ENCODE assay signal across 8 cellular contexts in the genomic region with DNA sequence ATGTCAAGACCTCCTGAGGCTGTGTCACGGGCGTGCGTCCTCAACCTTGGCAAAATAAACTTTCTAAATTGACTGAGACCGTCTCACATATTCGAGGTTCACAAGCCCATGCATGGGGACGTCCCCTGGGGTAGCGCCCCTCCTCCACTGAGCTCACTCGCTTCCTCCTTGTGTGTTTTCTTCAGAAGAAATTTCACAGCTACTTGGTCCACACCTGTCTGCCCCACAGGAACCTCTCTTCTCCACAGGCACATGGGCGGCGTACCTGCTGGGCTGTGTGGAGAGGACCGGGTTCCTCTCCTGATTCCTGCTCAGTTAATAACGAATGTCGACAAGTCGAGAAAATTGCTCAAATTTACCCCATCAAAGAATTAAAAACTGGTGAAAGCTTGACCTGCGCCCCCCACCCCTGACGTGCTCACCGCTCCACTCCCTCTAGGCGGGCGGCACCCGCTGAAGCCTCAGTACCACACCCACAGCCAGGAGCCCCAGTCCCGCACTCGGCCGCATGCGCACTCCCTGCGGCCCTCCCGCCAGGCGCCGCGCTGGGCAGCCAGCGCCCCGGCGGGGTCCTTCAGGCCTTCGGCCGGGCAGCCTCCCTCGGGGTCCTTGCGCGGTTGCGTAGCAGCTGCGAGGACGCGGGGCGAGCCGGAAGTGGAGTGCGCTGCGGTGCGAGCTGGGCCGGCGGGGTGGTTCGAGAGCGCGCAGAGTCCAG. TPM values are rescaled to one million over a fixed set of nuclear protein-coding genes. Genes with fewer than 3 reads are reported as not detected.
A peak's percentile ranks its signal among the peaks of the same experiment; 100 is the strongest.
DNase-seq lines count a peak whose midpoint lies in the region; ATAC-seq, FAIRE-seq and TF ChIP-seq lines count a peak whose summit lies in the region.
"Not testable (repeated sequence)": the region's sequence is repeated elsewhere in the genome, so short reads cannot be mapped to it uniquely, and the experiment has no call there.

A gene (plus strand): TSS at position 651 of the 715 bp plus-strand sequence. CDS start 1,341 bp downstream, outside the sequence.

- not testable (repeated sequence) for H3K9me3 ChIP-seq in DND-41 (ENCODE audit: insufficient read depth, low read length, severe bottlenecking); K562 (replicated peaks; ENCODE audit: control insufficient read depth, insufficient read depth, low read depth, low read length); left ventricle myocardium inferior (replicated peaks); osteoblast (ENCODE audit: low read depth, low read length)

- H3K4me1 Mint-ChIP-seq in WTC11, result not testable (repeated sequence)
- H3K4me1 Mint-ChIP-seq in stimulated activated memory B cell treated with anti-CD40 and anti-IgM and Interleukin-4, amounts not matched to agents 10 μg/mL and 1 μg/mL and 100 μg/mL, for 72 hours, result peaks cover 26% of the 10 kb centered on the region

- in situ Hi-C loops in K562 (cut with MboI), result not testable (repeated sequence)

- ATAC-seq in DND-41 (ENCODE audit: insufficient read depth, low read depth) (peak; percentile 96), GM21576 (IDR thresholded peaks at IDR 0.05; ENCODE audit: unreplicated experiment) (peak; percentile 93), WTC11 (peak; percentile 97), K562 (peak; percentile 99)
- peak; percentile 95 for ATAC-seq in stimulated activated memory B cell treated with anti-CD40 and anti-IgM and Interleukin-4, amounts not matched to agents 10 μg/mL and 1 μg/mL and 100 μg/mL, for 72 hours

- WGBS in K562 (ENCODE audit: insufficient coverage, low coverage, missing lambda C conversion rate), result 2% methylated on average over 9 of the region's 51 CpGs

- DNase-seq in DND-41, result peak; percentile 90
- DNase-seq in HK-2 (ENCODE audit: unreplicated experiment), result peak; percentile 86
- DNase-seq in WTC11 (ENCODE audit: low spot score), result peak; percentile 78
- peak; percentile 72 to 85 (median 75) for DNase-seq in K562 (ENCODE audit: extremely low read depth in 1 of 4, low spot score in 3 of 4)
- peak; percentile 86 for DNase-seq in left ventricle myocardium inferior
- peak; percentile 89 for DNase-seq in osteoblast (ENCODE audit: insufficient read length, low spot score, missing footprints)

- not testable (repeated sequence) for TF ChIP-seq CTCF in DND-41 (IDR thresholded peaks at IDR 0.05; ENCODE audit: borderline replicate concordance, extremely low read depth, low read length, poor library complexity, severe bottlenecking); WTC11 (IDR thresholded peaks at IDR 0.05); K562 (IDR thresholded peaks at IDR 0.05 in 2 of 3, conservative IDR thresholded peaks at IDR 0.05 in 1 of 3; ENCODE audit: insufficient read depth in 2 of 3, low read depth in 1 of 3, low read length in 3 of 3); left ventricle myocardium inferior (IDR thresholded peaks at IDR 0.05; ENCODE audit: borderline replicate concordance); osteoblast (IDR thresholded peaks at IDR 0.05; ENCODE audit: extremely low read depth, low read depth, low read length)

- not testable (repeated sequence) for H3K36me3 ChIP-seq in DND-41 (ENCODE audit: insufficient read depth, low read length); K562 (ENCODE audit: control insufficient read depth, insufficient read depth, low read length); left ventricle myocardium inferior; osteoblast (ENCODE audit: insufficient read depth, low read length)

- not testable (repeated sequence) for H4K20me1 ChIP-seq in DND-41 (ENCODE audit: insufficient read depth, low read length); K562 (replicated peaks; ENCODE audit: control insufficient read depth, insufficient read depth, low read length); osteoblast (ENCODE audit: insufficient read depth, low read length)

- FAIRE-seq in K562 (lab: Jason Lieb, UNC), result peak; percentile 11

- not testable (repeated sequence) for H3K27ac Mint-ChIP-seq in WTC11
- H3K27ac Mint-ChIP-seq in stimulated activated memory B cell treated with anti-CD40 and anti-IgM and Interleukin-4, amounts not matched to agents 10 μg/mL and 1 μg/mL and 100 μg/mL, for 72 hours, result peak within 1 kb of the TSS; percentile 91

- not testable (repeated sequence) for H3K9me3 Mint-ChIP-seq in WTC11; stimulated activated memory B cell treated with anti-CD40 and anti-IgM and Interleukin-4, amounts not matched to agents 10 μg/mL and 1 μg/mL and 100 μg/mL, for 72 hours

- H3K27me3 ChIP-seq in DND-41 (ENCODE audit: insufficient read depth, low read length, poor library complexity); K562 (ENCODE audit: control insufficient read depth in 2 of 2, insufficient read depth in 2 of 2, low read length in 2 of 2); left ventricle myocardium inferior (ENCODE audit: low read depth); osteoblast (ENCODE audit: insufficient read depth, low read length): not testable (repeated sequence)

- intact Hi-C loops in K562 (cut with micrococcal nuclease); left ventricle myocardium inferior (cut with micrococcal nuclease): not testable (repeated sequence)

- H2AFZ ChIP-seq in DND-41 (ENCODE audit: low read depth, low read length) (peak within 1 kb of the TSS; percentile 78), K562 (ENCODE audit: low read depth, low read length) (peak within 1 kb of the TSS; percentile 81)
- H2AFZ ChIP-seq in osteoblast (ENCODE audit: low read length), result not testable (repeated sequence)

- H3K27ac ChIP-seq in DND-41 (ENCODE audit: low read length) (peak within 1 kb of the TSS; percentile 57), left ventricle myocardium inferior (replicated peaks) (peak within 1 kb of the TSS; percentile 55)
- not testable (repeated sequence) for H3K27ac ChIP-seq in K562 (ENCODE audit: extremely low read depth, low read depth, low read length); osteoblast (ENCODE audit: low read depth, low read length)

- POLR2A ChIA-PET in WTC11 (lab: Charles Lee); K562 (lab: Yijun Ruan, JAX): not testable (repeated sequence)

- TF ChIP-seq POLR2A in K562 (conservative IDR thresholded peaks at IDR 0.05), result not testable (repeated sequence)

- not testable (repeated sequence) for H3K36me3 Mint-ChIP-seq in WTC11
- H3K36me3 Mint-ChIP-seq in stimulated activated memory B cell treated with anti-CD40 and anti-IgM and Interleukin-4, amounts not matched to agents 10 μg/mL and 1 μg/mL and 100 μg/mL, for 72 hours, result peaks cover 11% of the 10 kb centered on the region

- peaks cover 10% of the 10 kb centered on the region for H3K27me3 Mint-ChIP-seq in WTC11 (ENCODE audit: low read depth)
- H3K27me3 Mint-ChIP-seq in stimulated activated memory B cell treated with anti-CD40 and anti-IgM and Interleukin-4, amounts not matched to agents 10 μg/mL and 1 μg/mL and 100 μg/mL, for 72 hours, result not testable (repeated sequence)

- H3K79me2 ChIP-seq in DND-41 (ENCODE audit: insufficient read depth, low read length); K562 (ENCODE audit: control insufficient read depth, insufficient read depth, low read length); osteoblast (ENCODE audit: insufficient read depth, low read length): not testable (repeated sequence)

- not testable (repeated sequence) for H3K9me1 ChIP-seq in K562 (ENCODE audit: control insufficient read depth, insufficient read depth, low read length)

- H3K4me3 Mint-ChIP-seq in WTC11, result peak within 1 kb of the TSS; percentile 86
- H3K4me3 Mint-ChIP-seq in stimulated activated memory B cell treated with anti-CD40 and anti-IgM and Interleukin-4, amounts not matched to agents 10 μg/mL and 1 μg/mL and 100 μg/mL, for 72 hours, result peak within 1 kb of the TSS; percentile 84

- BruUV-seq in K562 (replicated peaks; lab: Mats Ljungman, UMichigan), result TSS peak; percentile 88

- H3K4me2 ChIP-seq in DND-41 (ENCODE audit: insufficient read depth, low read length) (peak within 1 kb of the TSS; percentile 71), K562 (ENCODE audit: insufficient read depth, low read length) (peak within 1 kb of the TSS; percentile 78), osteoblast (ENCODE audit: insufficient read depth, low read length) (peak within 1 kb of the TSS; percentile 76)

- CTCF ChIA-PET in WTC11 (lab: Charles Lee); K562 (lab: Yijun Ruan, JAX; ENCODE audit: low intra/inter-chr PET ratio): not testable (repeated sequence)

- TF ChIP-seq RAD21 in K562 (CRISPR knock-in tag; conservative IDR thresholded peaks at IDR 0.05 in 1 of 2, IDR thresholded peaks at IDR 0.05 in 1 of 2), result not testable (repeated sequence)

- TF ChIP-seq EP300 in K562 (IDR thresholded peaks at IDR 0.05; ENCODE audit: low read length), result not testable (repeated sequence)

- peaks cover 12% of the 10 kb centered on the region for H3K4me1 ChIP-seq in DND-41 (ENCODE audit: insufficient read depth, low read length)
- H3K4me1 ChIP-seq in K562 (replicated peaks in 1 of 2; ENCODE audit: control insufficient read depth in 2 of 2, insufficient read depth in 2 of 2, low read length in 2 of 2); left ventricle myocardium inferior; osteoblast (ENCODE audit: insufficient read depth, low read length): not testable (repeated sequence)

- H3K9ac ChIP-seq in DND-41 (ENCODE audit: low read depth, low read length), result peak within 1 kb of the TSS; percentile 54
- H3K9ac ChIP-seq in K562 (ENCODE audit: insufficient read depth in 1 of 2, low read depth in 2 of 2, low read length in 2 of 2), result peak within 1 kb of the TSS; percentile 38 to 81; a peak in 2 of 4 replicates

- H3K4me3 ChIP-seq in DND-41 (ENCODE audit: low read depth in 1 of 2, low read length in 2 of 2) (peak within 1 kb of the TSS; percentile 33 to 67; a peak in 3 of 4 replicates), K562 (peak within 1 kb of the TSS; percentile 47), left ventricle myocardium inferior (peak within 1 kb of the TSS; percentile 67), osteoblast (ENCODE audit: insufficient read depth, low read length) (peak within 1 kb of the TSS; percentile 70)

RNA-seq across cellular contexts. Expression of the gene that starts here (rescaled TPM):
- total RNA-seq in WTC11 (2021), result 9.3 to 11.0 TPM (median 10.5 TPM) in 3 replicates
- 27.6 and 50.6 TPM in 2 replicates for total RNA-seq in K562 (2011; cell fraction: chromatin; rRNA removed; ENCODE audit: low replicate concordance)
- total RNA-seq in K562 (2011; cell fraction: nucleolus; rRNA removed), result 20.1 and 30.2 TPM in 2 replicates
- 34.0 and 48.6 TPM in 2 replicates for total RNA-seq in K562 (2011; cell fraction: nucleoplasm; rRNA removed)
- 2.2 and 3.5 TPM in 2 replicates for total RNA-seq in K562 (2014; rRNA removed)
- 2.1 and 3.2 TPM in 2 replicates for total RNA-seq in K562 (2014; rRNA removed; fragmentation: Illumina TruSeq; extraction: Trizol)
- 3.4 and 4.8 TPM in 2 replicates for total RNA-seq in K562 (2015; rRNA removed; fragmentation: Illumina TruSeq; extraction: Trizol)
- 3.2 and 4.2 TPM in 2 replicates for total RNA-seq in K562 (2021)
- 5.3 and 5.8 TPM in 2 replicates for polyA plus RNA-seq in K562 (2011; rRNA removed)
- 4.7 and 5.1 TPM in 2 replicates for polyA plus RNA-seq in K562 (2011; cell fraction: cytosol; rRNA removed)
- 21.7 and 27.2 TPM in 2 replicates for polyA plus RNA-seq in K562 (2011; cell fraction: nucleus; rRNA removed)
- 3.2 and 6.6 TPM in 2 replicates for polyA plus RNA-seq in K562 (2012)
- 2.8 and 4.7 TPM in 2 replicates for polyA plus RNA-seq in K562 (2014; fragmentation: Illumina TruSeq; extraction: Trizol)
- under 1 TPM; 0.27 to 0.34 TPM for polyA plus RNA-seq in K562 (2014; fragmentation: Nextera tagmentation; extraction: Ambion mirVana)
- polyA plus RNA-seq in K562 (2014; rRNA removed), result 3.0 and 5.1 TPM in 2 replicates
- 7.4 and 9.2 TPM in 2 replicates for polyA minus RNA-seq in K562 (2011; rRNA and poly(A)+ RNA removed)
- polyA minus RNA-seq in K562 (2011; cell fraction: cytosol; rRNA and poly(A)+ RNA removed), result 1.3 TPM in 1 of 2 replicates, not detected in the other
- polyA minus RNA-seq in K562 (2011; cell fraction: nucleus; rRNA and poly(A)+ RNA removed), result 10.0 and 11.8 TPM in 2 replicates
- 6.9 TPM for total RNA-seq in left ventricle myocardium inferior
- 9.4 and 20.3 TPM in 2 replicates for total RNA-seq in osteoblast
